Comparison of ENCODE assay signal across 8 cellular contexts in the genomic region with DNA sequence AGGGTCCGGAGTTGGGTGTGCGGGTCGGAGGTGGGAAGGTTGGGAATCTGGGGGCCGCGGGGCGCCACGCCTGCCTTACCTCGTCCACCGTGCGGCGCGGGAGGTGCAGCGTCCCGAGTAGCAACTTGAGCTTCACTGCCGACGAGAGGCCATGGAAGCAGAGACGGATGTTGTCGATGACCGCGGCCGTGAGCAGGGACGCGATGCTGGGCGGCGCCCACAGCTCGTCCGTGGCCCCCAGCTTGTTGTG. TPM values are rescaled to one million over a fixed set of nuclear protein-coding genes. Genes with fewer than 3 reads are reported as not detected.
DNase-seq lines count a peak whose midpoint lies in the region; ATAC-seq and TF ChIP-seq lines count a peak whose summit lies in the region.

No MANE protein-coding gene starts in this region.

- H3K4me1 Mint-ChIP-seq in effector memory CD8-positive, alpha-beta T cell (ENCODE audit: low read depth in 2 of 2), result peaks cover 26 to 39% of the 10 kb centered on the region in 2 donors
- H3K4me1 Mint-ChIP-seq in natural killer cell, result peaks cover 30 to 38% of the 10 kb centered on the region in 2 donors

- no peaks in the 10 kb centered on the region for H3K27me3 Mint-ChIP-seq in effector memory CD8-positive, alpha-beta T cell
- no peaks in the 10 kb centered on the region for H3K27me3 Mint-ChIP-seq in natural killer cell (ENCODE audit: low read depth in 2 of 2)

- H3F3A ChIP-seq in MM.1S (ENCODE audit: insufficient read depth, low read length), result peaks cover 8% of the 10 kb centered on the region; the same call in 1 of the 2 replicates

- H3K4me1 ChIP-seq in BE2C, result no peaks in the 10 kb centered on the region
- H3K4me1 ChIP-seq in MM.1S (ENCODE audit: low read length), result peaks cover 8% of the 10 kb centered on the region; the same call in 1 of the 2 replicates

- H3K4me2 ChIP-seq in MM.1S (ENCODE audit: low read depth, low read length), result peak overlapping the region; percentile 84; the same call in 1 of the 2 replicates

- H3K9me3 ChIP-seq in BE2C (no peaks in the 10 kb centered on the region), MM.1S (replicated peaks; ENCODE audit: insufficient read depth, low read length) (no peaks in the 10 kb centered on the region)

- no peaks in the 10 kb centered on the region; the same call in 1 of the 2 replicates for H4K20me1 ChIP-seq in MM.1S (ENCODE audit: insufficient read depth, low read length)

- peak overlapping the region; percentile 96 for H3K9ac ChIP-seq in MM.1S (ENCODE audit: low read length)

- intact Hi-C loops in natural killer cell (cut with micrococcal nuclease) (no loop called here), posterior vena cava (cut with DNase I) (no loop called here)

- H3K79me2 ChIP-seq in MM.1S (ENCODE audit: low read length), result peaks cover 52% of the 10 kb centered on the region

- H3K27me3 ChIP-seq in BE2C (no peaks in the 10 kb centered on the region), MM.1S (replicated peaks; ENCODE audit: insufficient read depth, low read length) (no peaks in the 10 kb centered on the region)

- H3K36me3 Mint-ChIP-seq in effector memory CD8-positive, alpha-beta T cell (ENCODE audit: insufficient read depth), result peaks cover 29% of the 10 kb centered on the region
- no peaks in the 10 kb centered on the region for H3K36me3 Mint-ChIP-seq in natural killer cell

- H3K9me2 ChIP-seq in MM.1S (replicated peaks; ENCODE audit: insufficient read depth, low read length), result no peaks in the 10 kb centered on the region

- DNase-seq in BE2C, result no peak
- DNase-seq in MM.1S, result no peak
- DNase-seq in effector memory CD8-positive, alpha-beta T cell, result no peak
- no peak for DNase-seq in natural killer cell
- no peak for DNase-seq in GM03348 (ENCODE audit: low spot score)
- DNase-seq in DMS53 treated with DMSO at 0.1 percent for 48 hours (lab: John Stamatoyannopoulos, UW; ENCODE audit: unreplicated experiment), result no peak
- DNase-seq in H4 (ENCODE audit: low spot score), result no peak
- DNase-seq in posterior vena cava (ENCODE audit: low spot score), result no peak

- H3K36me3 ChIP-seq in BE2C (peaks cover 13% of the 10 kb centered on the region), MM.1S (replicated peaks; ENCODE audit: insufficient read depth, low read length) (peaks cover 3% of the 10 kb centered on the region; the same call in 1 of the 2 replicates)

- H3K27ac Mint-ChIP-seq in effector memory CD8-positive, alpha-beta T cell, result peak overlapping the region; percentile 93 to 95
- H3K27ac Mint-ChIP-seq in natural killer cell, result peak overlapping the region; percentile 87 to 94

- H3K4me3 ChIP-seq in BE2C (ENCODE audit: low read depth, low read length), result peak overlapping the region; percentile 87
- H3K4me3 ChIP-seq in MM.1S (ENCODE audit: low read length), result peak overlapping the region; percentile 100

- TF ChIP-seq CTCF in BE2C (IDR thresholded peaks at IDR 0.05; ENCODE audit: low read depth, low read length) (no peak), MM.1S (IDR thresholded peaks at IDR 0.05; ENCODE audit: low read length) (no peak), natural killer cell (IDR thresholded peaks at IDR 0.05) (no peak)

- peak overlapping the region; percentile 93 to 96 for H3K4me3 Mint-ChIP-seq in effector memory CD8-positive, alpha-beta T cell
- H3K4me3 Mint-ChIP-seq in natural killer cell, result peak overlapping the region; percentile 95

- no peaks in the 10 kb centered on the region for H3K9me3 Mint-ChIP-seq in effector memory CD8-positive, alpha-beta T cell
- H3K9me3 Mint-ChIP-seq in natural killer cell, result no peaks in the 10 kb centered on the region

- H3K27ac ChIP-seq in MM.1S (ENCODE audit: low read length), result peak overlapping the region; percentile 98; the same call in 1 of the 2 replicates

- H2AFZ ChIP-seq in MM.1S (ENCODE audit: low read length), result peak overlapping the region; percentile 91

- no peak for ATAC-seq in effector memory CD8-positive, alpha-beta T cell (replicated peaks)
- ATAC-seq in natural killer cell, result no peak

RNA-seq across cellular contexts. Expression of gene NELFA, which starts 0.2 kb away (rescaled TPM):
- 102 TPM for polyA plus RNA-seq in BE2C (2012; ENCODE audit: insufficient read depth, insufficient read length, low read depth)
- total RNA-seq in natural killer cell (10 to 100 TPM; 38.7 to 47.6 (median 46.0) TPM), posterior vena cava (10 to 100 TPM; 16.2 to 17.3 TPM)
- 17.9 and 22.0 TPM in 2 replicates for total RNA-seq in H4 (2014; rRNA removed; shearing (Covaris generic))

RNA-seq across cellular contexts. Expression of gene NAT8L, which starts 50.5 kb away (rescaled TPM):
- polyA plus RNA-seq in BE2C (2012; ENCODE audit: insufficient read depth, insufficient read length, low read depth), result 21.3 TPM
- total RNA-seq in natural killer cell (not detected), posterior vena cava (under 1 TPM; 0.19 to 0.52 TPM)
- total RNA-seq in H4 (2014; rRNA removed; shearing (Covaris generic)), result 0.45 and 0.58 TPM in 2 replicates
